In genomic region chr22:31635638-31636306, GRCh38 we compare ENCODE assay signal across 12 cellular contexts. TPM values are rescaled to one million over a fixed set of nuclear protein-coding genes. Genes with fewer than 3 reads are reported as not detected.
DNase-seq lines count a peak whose midpoint lies in the region; ATAC-seq and TF ChIP-seq lines count a peak whose summit lies in the region.
"Had no signal": no experiment of that assay in that cellular context is flagged by ENCODE, and none has a peak within 500 bp of the region (broad histone marks: within the 10 kb centered on the region; RNA-seq: fewer than 3 reads in every experiment).

No MANE protein-coding gene starts in this region.

- no peak for TF ChIP-seq CTCF in RWPE1 (conservative IDR thresholded peaks at IDR 0.05; ENCODE audit: low read depth)
- TF ChIP-seq CTCF in stomach (IDR thresholded peaks at IDR 0.05), result no peak

- H3K27ac Mint-ChIP-seq in activated CD4-positive, alpha-beta memory T cell treated with anti-CD3 and anti-CD28 coated beads, Interleukin-2, amount 10 ng/mL, durations not matched to agents 7 days and 5 days, result peak overlapping the region; percentile 28
- no peak overlapping the region for H3K27ac Mint-ChIP-seq in activated CD4-positive, alpha-beta memory T cell treated with anti-CD3 and anti-CD28 coated beads for 36 hours

- POLR2A ChIA-PET in activated CD4-positive, alpha-beta memory T cell treated with anti-CD3 and anti-CD28 coated beads, Interleukin-2, amount 10 ng/mL, durations not matched to agents 7 days and 5 days (lab: Charles Lee), result interaction anchor here (1.5 kb wide), 1 partner anchor 26 kb away, joined by 5 read pairs; the partner anchor contains the start of gene PISD
- POLR2A ChIA-PET in activated CD4-positive, alpha-beta memory T cell treated with anti-CD3 and anti-CD28 coated beads for 36 hours (lab: Charles Lee), result no interaction called here
- POLR2A ChIA-PET in RWPE1 (lab: Yijun Ruan, JAX; ENCODE audit: low non-redundant PET), result no interaction called here

- no peaks in the 10 kb centered on the region for H3K9me3 Mint-ChIP-seq in activated CD4-positive, alpha-beta memory T cell treated with anti-CD3 and anti-CD28 coated beads, Interleukin-2, amount 10 ng/mL, durations not matched to agents 7 days and 5 days
- H3K9me3 Mint-ChIP-seq in activated CD4-positive, alpha-beta memory T cell treated with anti-CD3 and anti-CD28 coated beads for 36 hours, result no peaks in the 10 kb centered on the region

- H3K27me3 ChIP-seq in stomach, result no peaks in the 10 kb centered on the region

- intact Hi-C loops in activated CD4-positive, alpha-beta memory T cell treated with anti-CD3 and anti-CD28 coated beads for 36 hours (cut with micrococcal nuclease), result no loop called here
- intact Hi-C loops in left colon (cut with DNase I, micrococcal nuclease), result no loop called here
- intact Hi-C loops in stomach (cut with DNase I; ENCODE audit: low total_unique reads), result no loop called here

- H3K27ac ChIP-seq in RWPE1 (peak overlapping the region; percentile 56), stomach (peak overlapping the region; percentile 70 to 85 (median 75))

- no peaks in the 10 kb centered on the region for H3K36me3 ChIP-seq in stomach

- WGBS in stomach, 5 donors, result 39 to 74% (median 69%) methylated on average over 13 of the region's 13 CpGs

- TF ChIP-seq POLR2A in stomach (IDR thresholded peaks at IDR 0.05), result no peak

- no peak for TF ChIP-seq EP300 in stomach (IDR thresholded peaks at IDR 0.05)

- H3K36me3 Mint-ChIP-seq in activated CD4-positive, alpha-beta memory T cell treated with anti-CD3 and anti-CD28 coated beads, Interleukin-2, amount 10 ng/mL, durations not matched to agents 7 days and 5 days (ENCODE audit: low read depth), result no peaks in the 10 kb centered on the region
- H3K36me3 Mint-ChIP-seq in activated CD4-positive, alpha-beta memory T cell treated with anti-CD3 and anti-CD28 coated beads for 36 hours, result no peaks in the 10 kb centered on the region

- no peaks in the 10 kb centered on the region for H3K27me3 Mint-ChIP-seq in activated CD4-positive, alpha-beta memory T cell treated with anti-CD3 and anti-CD28 coated beads, Interleukin-2, amount 10 ng/mL, durations not matched to agents 7 days and 5 days
- H3K27me3 Mint-ChIP-seq in activated CD4-positive, alpha-beta memory T cell treated with anti-CD3 and anti-CD28 coated beads for 36 hours, result no peaks in the 10 kb centered on the region

- peaks cover 41 to 86% (median 68%) of the 10 kb centered on the region in 4 donors for H3K4me1 ChIP-seq in stomach

- H3K4me3 Mint-ChIP-seq in activated CD4-positive, alpha-beta memory T cell treated with anti-CD3 and anti-CD28 coated beads, Interleukin-2, amount 10 ng/mL, durations not matched to agents 7 days and 5 days, result no peak overlapping the region
- no peak overlapping the region for H3K4me3 Mint-ChIP-seq in activated CD4-positive, alpha-beta memory T cell treated with anti-CD3 and anti-CD28 coated beads for 36 hours

- peaks cover 38% of the 10 kb centered on the region for H3K4me1 Mint-ChIP-seq in activated CD4-positive, alpha-beta memory T cell treated with anti-CD3 and anti-CD28 coated beads, Interleukin-2, amount 10 ng/mL, durations not matched to agents 7 days and 5 days
- H3K4me1 Mint-ChIP-seq in activated CD4-positive, alpha-beta memory T cell treated with anti-CD3 and anti-CD28 coated beads for 36 hours (ENCODE audit: low read depth), result peaks cover 49% of the 10 kb centered on the region

- no peaks in the 10 kb centered on the region for H3K9me3 ChIP-seq in stomach

- no peak for DNase-seq in activated CD4-positive, alpha-beta memory T cell treated with anti-CD3 and anti-CD28 coated beads, Interleukin-2, amount 10 ng/mL, durations not matched to agents 7 days and 5 days
- no peak for DNase-seq in activated CD4-positive, alpha-beta memory T cell treated with anti-CD3 and anti-CD28 coated beads for 36 hours
- DNase-seq in RWPE1 (ENCODE audit: low spot score) (no peak), left colon (no peak), stomach (peak; percentile 86)
- DNase-seq: activated CD4-positive, alpha-beta T cell treated with anti-CD3 and anti-CD28 coated beads for 48 hours; activated effector memory CD4-positive, alpha-beta T cell treated with anti-CD3 and anti-CD28 coated beads, Interleukin-2, amount 50 U/mL, for 16 hours; caudate nucleus had no signal

- ATAC-seq in left colon (peak; percentile 49), GM19324 (IDR thresholded peaks at IDR 0.05; ENCODE audit: low FRiP score, unreplicated experiment) (no peak), HG03159 (IDR thresholded peaks at IDR 0.05; ENCODE audit: unreplicated experiment) (no peak), HG03039 (IDR thresholded peaks at IDR 0.05; ENCODE audit: unreplicated experiment) (no peak)
- ATAC-seq: SK-N-SH treated with all-trans-retinoic acid at 6 μM for 48 hours had no signal

- CTCF ChIA-PET in activated CD4-positive, alpha-beta memory T cell treated with anti-CD3 and anti-CD28 coated beads, Interleukin-2, amount 10 ng/mL, durations not matched to agents 7 days and 5 days (lab: Charles Lee), result interaction anchor here (0.7 to 1.7 kb wide), 5 partner anchors 8 to 91 kb away, joined by 3 to 4 read pairs (median 3); no protein-coding TSS in a partner anchor
- CTCF ChIA-PET in activated CD4-positive, alpha-beta memory T cell treated with anti-CD3 and anti-CD28 coated beads for 36 hours (lab: Charles Lee), result interaction anchor here (1.0 to 2.2 kb wide), 4 partner anchors 69 to 291 kb away, joined by 3 to 8 read pairs (median 4); no protein-coding TSS in a partner anchor
- CTCF ChIA-PET in RWPE1 (lab: Yijun Ruan, JAX), result interaction anchor here (0.7 kb wide), 1 partner anchor 75 kb away, joined by 3 read pairs; no protein-coding TSS in a partner anchor

- no peak overlapping the region for H3K4me3 ChIP-seq in stomach

RNA-seq across cellular contexts. Expression of gene PISD, which starts 26.2 kb away (rescaled TPM):
- 10 to 100 TPM; 19.2 to 19.6 TPM for total RNA-seq in activated CD4-positive, alpha-beta memory T cell treated with anti-CD3 and anti-CD28 coated beads, Interleukin-2, amount 10 ng/mL, durations not matched to agents 7 days and 5 days
- total RNA-seq in activated CD4-positive, alpha-beta memory T cell treated with anti-CD3 and anti-CD28 coated beads for 36 hours, result 10 to 100 TPM; 39.4 to 40.2 TPM
- total RNA-seq in left colon (10 to 100 TPM; 32.9 to 35.5 TPM), stomach (10 to 100 TPM; 10.3 to 99.8 (median 56.2) TPM)
- 10 to 100 TPM; 13.9 to 27.4 (median 16.8) TPM for polyA plus RNA-seq in stomach
